10 cellular contexts compared by ENCODE assay signal in the genomic region with DNA sequence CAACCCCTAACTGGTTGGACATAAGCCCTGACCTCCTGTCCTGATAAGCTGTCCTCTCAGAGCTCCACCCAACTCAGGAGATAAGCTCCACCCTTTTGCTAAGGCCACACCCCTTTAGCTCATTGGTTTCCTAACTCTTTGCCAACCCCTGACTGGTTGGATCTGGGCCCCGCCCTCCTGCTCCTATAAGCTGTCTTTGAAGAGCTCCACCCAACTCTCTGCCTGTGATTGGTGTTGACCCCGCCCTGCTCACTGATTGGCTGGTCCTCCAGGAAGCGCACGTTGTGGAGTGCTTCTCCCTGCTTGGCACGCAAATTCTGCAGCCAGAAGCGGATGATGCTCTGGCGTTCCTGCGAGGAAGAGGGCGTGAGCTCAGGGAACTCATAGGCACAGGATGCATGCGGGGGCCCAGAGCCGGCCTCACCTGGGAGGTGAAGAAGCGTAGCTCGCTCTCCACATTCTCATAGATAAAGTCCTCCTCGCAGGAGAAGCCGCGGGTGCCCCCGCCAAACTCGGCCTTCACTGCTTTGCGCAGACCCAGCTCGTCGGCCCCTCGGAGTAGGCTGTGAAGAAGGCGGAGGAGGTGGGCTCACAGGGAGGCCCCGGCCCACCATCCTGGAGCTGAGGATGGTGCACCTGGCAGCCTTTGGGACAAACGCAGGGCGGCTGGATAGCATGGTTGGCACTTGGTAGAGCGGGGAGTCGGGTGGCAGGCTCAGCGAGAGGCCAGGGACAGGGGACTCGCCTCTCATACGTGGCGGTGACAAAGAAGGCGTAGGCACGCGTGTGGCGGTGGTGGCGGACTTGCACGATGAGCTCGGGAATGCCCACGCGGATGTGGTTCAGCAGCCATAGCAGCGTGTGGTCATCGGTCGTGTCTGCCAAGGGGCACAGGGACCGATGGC. TPM values are rescaled to one million over a fixed set of nuclear protein-coding genes. Genes with fewer than 3 reads are reported as not detected.
DNase-seq lines count a peak whose midpoint lies in the region; ATAC-seq, FAIRE-seq and TF ChIP-seq lines count a peak whose summit lies in the region.
"Had no signal": no experiment of that assay in that cellular context is flagged by ENCODE, and none has a peak within 500 bp of the region (broad histone marks: within the 10 kb centered on the region; RNA-seq: fewer than 3 reads in every experiment).

No MANE protein-coding gene starts in this region.

- no peak overlapping the region for H3K4me3 ChIP-seq in endothelial cell of umbilical vein (replicated peaks in 1 of 3; ENCODE audit: insufficient read depth in 1 of 3, low read depth in 1 of 3, low read length in 3 of 3)
- no peak overlapping the region for H3K4me3 ChIP-seq in tibial nerve

- H3K36me3 ChIP-seq in endothelial cell of umbilical vein (ENCODE audit: control insufficient read depth in 2 of 2, extremely low read depth in 1 of 2, insufficient read depth in 2 of 2, low read length in 2 of 2) (no peaks in the 10 kb centered on the region), tibial nerve (peaks cover 0 to 33% (median 0%) of the 10 kb centered on the region in 3 donors)

- H3K4me1 ChIP-seq in endothelial cell of umbilical vein (ENCODE audit: control insufficient read depth, extremely low read depth, insufficient read depth, low read length) (peaks cover 20% of the 10 kb centered on the region), tibial nerve (peaks cover 0 to 56% (median 25%) of the 10 kb centered on the region in 4 donors)

- peaks cover 4 to 19% of the 10 kb centered on the region in 2 experiments for H3K27me3 ChIP-seq in endothelial cell of umbilical vein (ENCODE audit: control insufficient read depth in 2 of 2, insufficient read depth in 2 of 2, low read length in 2 of 2)
- no peaks in the 10 kb centered on the region for H3K27me3 ChIP-seq in tibial nerve

- no peak overlapping the region for H2AFZ ChIP-seq in endothelial cell of umbilical vein (ENCODE audit: low read depth, low read length)
- H2AFZ ChIP-seq: PC-9 had no signal

- no peak overlapping the region for H3K27ac ChIP-seq in endothelial cell of umbilical vein (ENCODE audit: insufficient read depth, low read depth, low read length)
- H3K27ac ChIP-seq in tibial nerve, result no peak overlapping the region
- H3K27ac ChIP-seq: PC-9 had no signal

- no peak for FAIRE-seq in endothelial cell of umbilical vein (lab: Jason Lieb, UNC)
- FAIRE-seq: A204.1 had no signal

- H3K9ac ChIP-seq in endothelial cell of umbilical vein (replicated peaks; ENCODE audit: extremely low read depth, insufficient read depth, low read length), result no peak overlapping the region

- intact Hi-C loops in endothelial cell of umbilical vein (cut with micrococcal nuclease), result no loop called here

- TF ChIP-seq POLR2A in endothelial cell of umbilical vein (IDR thresholded peaks at IDR 0.05; ENCODE audit: low read depth, low read length) (no peak), tibial nerve (IDR thresholded peaks at IDR 0.05) (no peak)

- H4K20me1 ChIP-seq in endothelial cell of umbilical vein (replicated peaks; ENCODE audit: control insufficient read depth, extremely low read depth, insufficient read depth, low read length), result no peaks in the 10 kb centered on the region

- no peak for TF ChIP-seq EP300 in tibial nerve (IDR thresholded peaks at IDR 0.05)

- H3K79me2 ChIP-seq in endothelial cell of umbilical vein (ENCODE audit: control insufficient read depth, insufficient read depth, low read length), result no peaks in the 10 kb centered on the region

- no peaks in the 10 kb centered on the region for H3K9me3 ChIP-seq in endothelial cell of umbilical vein (replicated peaks; ENCODE audit: control insufficient read depth, insufficient read depth, low read length)
- no peaks in the 10 kb centered on the region for H3K9me3 ChIP-seq in tibial nerve

- TF ChIP-seq CTCF in endothelial cell of umbilical vein (IDR thresholded peaks at IDR 0.05; ENCODE audit: extremely low read depth in 1 of 2, insufficient read depth in 1 of 2, low read depth in 1 of 2, low read length in 2 of 2) (no peak), tibial nerve (IDR thresholded peaks at IDR 0.05) (no peak)

- H3K4me2 ChIP-seq in endothelial cell of umbilical vein (ENCODE audit: insufficient read depth, low read length), result no peak overlapping the region

- dilution Hi-C loops in endothelial cell of umbilical vein (cut with MboI; ENCODE audit: extremely low pct_ligation_motif_present, low sequenced_read_pairs), result no loop called here

- BruUV-seq in endothelial cell of umbilical vein (replicated peaks; lab: Mats Ljungman, UMichigan), result no TSS peak

- no peaks in the 10 kb centered on the region for H3K9me1 ChIP-seq in endothelial cell of umbilical vein (replicated peaks; ENCODE audit: control insufficient read depth, extremely low read depth, insufficient read depth, low read length)

- POLR2A ChIA-PET in endothelial cell of umbilical vein (lab: Charles Lee), result interaction anchor here (0.5 kb wide), 1 partner anchor 663 kb away, joined by 4 read pairs; no protein-coding TSS in a partner anchor

- DNase-seq in DMS 273 (lab: John Stamatoyannopoulos, UW; ENCODE audit: unreplicated experiment) (peak; percentile 69), DMS 273 treated with DMSO at 0.1 percent for 48 hours (lab: John Stamatoyannopoulos, UW) (no peak), HT1080 (ENCODE audit: low read depth) (peak; percentile 58), SW480 (ENCODE audit: low spot score) (peak; percentile 89), endothelial cell of umbilical vein (ENCODE audit: low read depth, low spot score) (peak; percentile 45), tibial nerve (ENCODE audit: low spot score in 2 of 2) (no peak)
- DNase-seq in stimulated activated naive CD4-positive, alpha-beta T cell treated with Interleukin-2 at 50 U/mL for 16 hours (lab: John Stamatoyannopoulos, UW), result peak; percentile 25

- no peak for ATAC-seq in GM21737 (IDR thresholded peaks at IDR 0.05; ENCODE audit: unreplicated experiment)

- WGBS in tibial nerve, 2 donors, result 94 to 96% methylated on average over 41 to 45 of the region's 45 CpGs

- CTCF ChIA-PET in endothelial cell of umbilical vein (lab: Charles Lee), result interaction anchor here (0.6 to 2.5 kb wide), 3 partner anchors 28 to 53 kb away, joined by 3 to 12 read pairs (median 4); partner anchors contain the start of gene MRPL34

RNA-seq across cellular contexts. Expression of gene ANO8, which starts 1.7 kb away (rescaled TPM):
- total RNA-seq in HT1080 (2014; rRNA removed; shearing (Covaris generic)), result 2.1 and 2.3 TPM in 2 replicates
- 2.8 TPM in 2 replicates for polyA plus RNA-seq in HT1080 (2015; cell fraction: cytosol; rRNA removed)
- 11.7 and 12.2 TPM in 2 replicates for polyA plus RNA-seq in HT1080 (2015; cell fraction: nucleus; rRNA removed)
- total RNA-seq in endothelial cell of umbilical vein, result 6.8 and 7.5 TPM in 2 replicates
- 3.5 and 3.8 TPM in 2 replicates for polyA plus RNA-seq in endothelial cell of umbilical vein
- polyA plus RNA-seq in endothelial cell of umbilical vein (2011; cell fraction: cytosol; rRNA removed), result 1.5 and 2.2 TPM in 2 replicates
- 17.0 and 22.7 TPM in 2 replicates for polyA plus RNA-seq in endothelial cell of umbilical vein (2011; cell fraction: nucleus; rRNA removed)
- 2.9 and 5.6 TPM in 2 replicates for polyA plus RNA-seq in endothelial cell of umbilical vein (2012)
- polyA minus RNA-seq in endothelial cell of umbilical vein, result 3.8 and 5.0 TPM in 2 replicates
- polyA minus RNA-seq in endothelial cell of umbilical vein (2011; cell fraction: cytosol; rRNA and poly(A)+ RNA removed), result 4.6 TPM
- polyA minus RNA-seq in endothelial cell of umbilical vein (2011; cell fraction: nucleus; rRNA and poly(A)+ RNA removed), result 6.3 and 7.8 TPM in 2 replicates
- 10 to 100 TPM; 10.7 to 23.1 (median 13.3) TPM for total RNA-seq in tibial nerve

RNA-seq across cellular contexts. Expression of gene GTPBP3, which starts 4.4 kb away (rescaled TPM):
- 38.2 and 43.3 TPM in 2 replicates for total RNA-seq in HT1080 (2014; rRNA removed; shearing (Covaris generic))
- polyA plus RNA-seq in HT1080 (2015; cell fraction: cytosol; rRNA removed), result 20.2 and 28.9 TPM in 2 replicates
- 63.3 and 65.0 TPM in 2 replicates for polyA plus RNA-seq in HT1080 (2015; cell fraction: nucleus; rRNA removed)
- total RNA-seq in endothelial cell of umbilical vein (28.1 and 34.7 TPM in 2 replicates), tibial nerve (10 to 100 TPM; 15.9 to 59.4 (median 28.8) TPM)
- 12.7 and 15.4 TPM in 2 replicates for polyA plus RNA-seq in endothelial cell of umbilical vein
- polyA plus RNA-seq in endothelial cell of umbilical vein (2011; cell fraction: cytosol; rRNA removed), result 8.9 and 10.7 TPM in 2 replicates
- 36.9 and 38.8 TPM in 2 replicates for polyA plus RNA-seq in endothelial cell of umbilical vein (2011; cell fraction: nucleus; rRNA removed)
- polyA plus RNA-seq in endothelial cell of umbilical vein (2012), result 11.6 and 12.1 TPM in 2 replicates
- 6.9 and 7.3 TPM in 2 replicates for polyA minus RNA-seq in endothelial cell of umbilical vein
- polyA minus RNA-seq in endothelial cell of umbilical vein (2011; cell fraction: cytosol; rRNA and poly(A)+ RNA removed), result 40.6 TPM
- 10.6 and 18.5 TPM in 2 replicates for polyA minus RNA-seq in endothelial cell of umbilical vein (2011; cell fraction: nucleus; rRNA and poly(A)+ RNA removed)

RNA-seq across cellular contexts. Expression of gene DDA1, which starts 23.6 kb away (rescaled TPM):
- 33.0 and 48.1 TPM in 2 replicates for total RNA-seq in HT1080 (2014; rRNA removed; shearing (Covaris generic))
- 33.9 and 46.1 TPM in 2 replicates for polyA plus RNA-seq in HT1080 (2015; cell fraction: cytosol; rRNA removed)
- polyA plus RNA-seq in HT1080 (2015; cell fraction: nucleus; rRNA removed), result 21.0 and 27.4 TPM in 2 replicates
- total RNA-seq in endothelial cell of umbilical vein (64.7 and 81.1 TPM in 2 replicates), tibial nerve (10 to 100 TPM in 1 of 4 donors, 1 to 10 TPM in 3; 5.7 to 14.7 (median 7.8) TPM)
- polyA plus RNA-seq in endothelial cell of umbilical vein, result 52.9 and 60.5 TPM in 2 replicates
- 66.6 and 82.4 TPM in 2 replicates for polyA plus RNA-seq in endothelial cell of umbilical vein (2011; cell fraction: cytosol; rRNA removed)
- polyA plus RNA-seq in endothelial cell of umbilical vein (2011; cell fraction: nucleus; rRNA removed), result 37.3 and 47.4 TPM in 2 replicates
- 86.1 and 109 TPM in 2 replicates for polyA plus RNA-seq in endothelial cell of umbilical vein (2012)
- 20.5 and 28.8 TPM in 2 replicates for polyA minus RNA-seq in endothelial cell of umbilical vein
- polyA minus RNA-seq in endothelial cell of umbilical vein (2011; cell fraction: cytosol; rRNA and poly(A)+ RNA removed), result 9.4 TPM
- 7.0 and 8.0 TPM in 2 replicates for polyA minus RNA-seq in endothelial cell of umbilical vein (2011; cell fraction: nucleus; rRNA and poly(A)+ RNA removed)

RNA-seq across cellular contexts. Expression of gene MRPL34, which starts 27.3 kb away (rescaled TPM):
- 111 and 122 TPM in 2 replicates for total RNA-seq in HT1080 (2014; rRNA removed; shearing (Covaris generic))
- polyA plus RNA-seq in HT1080 (2015; cell fraction: cytosol; rRNA removed), result 83.6 and 87.2 TPM in 2 replicates
- polyA plus RNA-seq in HT1080 (2015; cell fraction: nucleus; rRNA removed), result 35.0 and 37.4 TPM in 2 replicates
- total RNA-seq in endothelial cell of umbilical vein (55.7 and 61.6 TPM in 2 replicates), tibial nerve (100 to 1,000 TPM; 143 to 187 (median 175) TPM)
- 45.5 and 50.1 TPM in 2 replicates for polyA plus RNA-seq in endothelial cell of umbilical vein
- 33.3 and 35.2 TPM in 2 replicates for polyA plus RNA-seq in endothelial cell of umbilical vein (2011; cell fraction: cytosol; rRNA removed)
- polyA plus RNA-seq in endothelial cell of umbilical vein (2011; cell fraction: nucleus; rRNA removed), result 16.4 and 17.3 TPM in 2 replicates
- polyA plus RNA-seq in endothelial cell of umbilical vein (2012), result 50.1 and 66.2 TPM in 2 replicates
- polyA minus RNA-seq in endothelial cell of umbilical vein, result 16.6 and 19.2 TPM in 2 replicates
- polyA minus RNA-seq in endothelial cell of umbilical vein (2011; cell fraction: cytosol; rRNA and poly(A)+ RNA removed), result 71.4 TPM
- 4.9 and 5.1 TPM in 2 replicates for polyA minus RNA-seq in endothelial cell of umbilical vein (2011; cell fraction: nucleus; rRNA and poly(A)+ RNA removed)

RNA-seq across cellular contexts. Expression of gene ABHD8, which starts 29.7 kb away (rescaled TPM):
- total RNA-seq in HT1080 (2014; rRNA removed; shearing (Covaris generic)), result 0.23 and 0.24 TPM in 2 replicates
- polyA plus RNA-seq in HT1080 (2015; cell fraction: cytosol; rRNA removed), result 0.03 TPM in 1 of 2 replicates, not detected in the other
- polyA plus RNA-seq in HT1080 (2015; cell fraction: nucleus; rRNA removed), result 0.15 TPM in 1 of 2 replicates, not detected in the other
- total RNA-seq in endothelial cell of umbilical vein (5.9 and 6.8 TPM in 2 replicates), tibial nerve (10 to 100 TPM; 15.7 to 22.9 (median 19.9) TPM)
- 8.7 and 12.7 TPM in 2 replicates for polyA plus RNA-seq in endothelial cell of umbilical vein
- polyA plus RNA-seq in endothelial cell of umbilical vein (2011; cell fraction: cytosol; rRNA removed), result 4.0 and 7.9 TPM in 2 replicates
- 2.1 and 2.4 TPM in 2 replicates for polyA plus RNA-seq in endothelial cell of umbilical vein (2011; cell fraction: nucleus; rRNA removed)
- polyA plus RNA-seq in endothelial cell of umbilical vein (2012), result 3.5 and 7.0 TPM in 2 replicates
- polyA minus RNA-seq in endothelial cell of umbilical vein, result 3.4 and 4.2 TPM in 2 replicates
- 9.0 TPM for polyA minus RNA-seq in endothelial cell of umbilical vein (2011; cell fraction: cytosol; rRNA and poly(A)+ RNA removed)
- 0.82 and 2.6 TPM in 2 replicates for polyA minus RNA-seq in endothelial cell of umbilical vein (2011; cell fraction: nucleus; rRNA and poly(A)+ RNA removed)

Comparison
In these comparisons a context has a peak if more than half of its experiments do, and no peak if none do; other contexts are left out.
1. DNase-seq: peak in DMS 273 (single experiment), HT1080 (single experiment), SW480 (single experiment), endothelial cell of umbilical vein (single experiment) and stimulated activated naive CD4-positive, alpha-beta T cell treated with Interleukin-2 at 50 U/mL for 16 hours (single experiment); none in DMS 273 treated with DMSO at 0.1 percent for 48 hours (single experiment) and tibial nerve (0 of 2).